9 cellular contexts compared by ENCODE assay signal in genomic region chr20:49990310-49990720, GRCh38. TPM values are rescaled to one million over a fixed set of nuclear protein-coding genes. Genes with fewer than 3 reads are reported as not detected.
DNase-seq lines count a peak whose midpoint lies in the region; TF ChIP-seq lines count a peak whose summit lies in the region.
"Had no signal": no experiment of that assay in that cellular context is flagged by ENCODE, and none has a peak within 500 bp of the region (broad histone marks: within the 10 kb centered on the region; RNA-seq: fewer than 3 reads in every experiment).

No MANE protein-coding gene starts in this region.

- peak in 1 of 2 donors; percentile 17 for TF ChIP-seq POLR2A in thyroid gland (IDR thresholded peaks at IDR 0.05)

- DNase-seq in M059J (ENCODE audit: low read depth) = peak; percentile 71
- no peak for DNase-seq in dorsolateral prefrontal cortex
- DNase-seq in thyroid gland = peak; percentile 85 to 89
- DNase-seq in kidney glomerular epithelial cell (lab: John Stamatoyannopoulos, UW) = no peak
- no peak for DNase-seq in NCI-H774 (lab: John Stamatoyannopoulos, UW)
- no peak for DNase-seq in GOT3 (lab: John Stamatoyannopoulos, UW)
- DNase-seq: activated gamma-delta T cell had no signal

- H3K27ac ChIP-seq in dorsolateral prefrontal cortex (peak overlapping the region in 52 of 59 donors; percentile 5 to 82 (median 67)), mesodermal cell (ENCODE audit: low read depth, low read length, severe bottlenecking) (peak overlapping the region; percentile 82), thyroid gland (peak overlapping the region; percentile 77 to 91 (median 88))
- H3K27ac ChIP-seq: HL-60 had no signal

- 36 to 45% methylated on average over 6 to 7 of the region's 7 CpGs for WGBS in mesodermal cell (ENCODE audit: insufficient coverage in 2 of 2), 2 experiments
- WGBS in thyroid gland, 2 donors = 13 to 17% methylated on average over 7 of the region's 7 CpGs

- H3K36me3 ChIP-seq in mesodermal cell (ENCODE audit: control insufficient read depth, insufficient read depth, low read length) (peaks cover 33% of the 10 kb centered on the region), thyroid gland (peaks cover 6 to 13% of the 10 kb centered on the region in 2 donors)

- intact Hi-C loops in dorsolateral prefrontal cortex (cut with DNase I) = no loop called here
- intact Hi-C loops in thyroid gland (cut with DNase I) = no loop called here

- H3K9me3 ChIP-seq in mesodermal cell (ENCODE audit: control insufficient read depth, low read length) (no peaks in the 10 kb centered on the region), thyroid gland (no peaks in the 10 kb centered on the region)

- no peak overlapping the region for H3K4me3 ChIP-seq in dorsolateral prefrontal cortex
- no peak overlapping the region for H3K4me3 ChIP-seq in mesodermal cell (ENCODE audit: extremely low read depth, insufficient read depth, low read length, poor library complexity, severe bottlenecking)
- no peak overlapping the region for H3K4me3 ChIP-seq in thyroid gland (replicated peaks in 1 of 3)

- TF ChIP-seq CTCF in dorsolateral prefrontal cortex (IDR thresholded peaks at IDR 0.05 in 54 of 56, conservative IDR thresholded peaks at IDR 0.05 in 2 of 56; ENCODE audit: low read depth in 1 of 56, partially characterized antibody in 56 of 56) (no peak), thyroid gland (IDR thresholded peaks at IDR 0.05) (peak in 1 of 6 experiments; percentile 14)

- H3K4me1 ChIP-seq in mesodermal cell (ENCODE audit: control insufficient read depth, insufficient read depth, low read length, poor library complexity, severe bottlenecking) (peaks cover 62% of the 10 kb centered on the region), thyroid gland (peaks cover 43 to 64% of the 10 kb centered on the region in 2 donors)

- no peaks in the 10 kb centered on the region for H3K27me3 ChIP-seq in dorsolateral prefrontal cortex
- no peaks in the 10 kb centered on the region for H3K27me3 ChIP-seq in thyroid gland

RNA-seq across cellular contexts. Expression of gene SNAI1, which starts 7.5 kb away (rescaled TPM):
- 8.4 and 10.6 TPM in 2 replicates for total RNA-seq in M059J (2014; rRNA removed; shearing (Covaris generic))
- 1 to 10 TPM in 105 of 120 experiments, under 1 TPM in 14, not detected in 1; 0.39 to 6.9 (median 1.8) TPM for total RNA-seq in dorsolateral prefrontal cortex
- polyA plus RNA-seq in mesodermal cell (2013, experiment 1 of 2) = 62.2 TPM
- polyA plus RNA-seq in mesodermal cell (2013, experiment 2 of 2) = 48.4 TPM
- 10 to 100 TPM in 1 of 4 donors, 1 to 10 TPM in 3; 8.2 to 14.1 (median 9.9) TPM for total RNA-seq in thyroid gland

RNA-seq across cellular contexts. Expression of gene RNF114, which starts 54.1 kb away (rescaled TPM):
- 372 and 527 TPM in 2 replicates for total RNA-seq in M059J (2014; rRNA removed; shearing (Covaris generic))
- total RNA-seq in dorsolateral prefrontal cortex = 10 to 100 TPM; 47.5 to 93.9 (median 61.7) TPM
- 84.5 TPM for polyA plus RNA-seq in mesodermal cell (2013, experiment 1 of 2)
- 76.5 TPM for polyA plus RNA-seq in mesodermal cell (2013, experiment 2 of 2)
- total RNA-seq in thyroid gland = 100 to 1,000 TPM; 132 to 279 (median 179) TPM

Comparison
In these comparisons a context has a peak if more than half of its experiments do, and no peak if none do; other contexts are left out.
1. DNase-seq: peak in M059J (single experiment) and thyroid gland (2 of 2); none in dorsolateral prefrontal cortex (0 of 10), kidney glomerular epithelial cell (single experiment), NCI-H774 (single experiment) and GOT3 (single experiment).
2. Peak in every context shown above with its lines, with median percentiles within 50 percentile points of each other: H3K27ac ChIP-seq.